12 cellular contexts compared by ENCODE assay signal in the genomic region with DNA sequence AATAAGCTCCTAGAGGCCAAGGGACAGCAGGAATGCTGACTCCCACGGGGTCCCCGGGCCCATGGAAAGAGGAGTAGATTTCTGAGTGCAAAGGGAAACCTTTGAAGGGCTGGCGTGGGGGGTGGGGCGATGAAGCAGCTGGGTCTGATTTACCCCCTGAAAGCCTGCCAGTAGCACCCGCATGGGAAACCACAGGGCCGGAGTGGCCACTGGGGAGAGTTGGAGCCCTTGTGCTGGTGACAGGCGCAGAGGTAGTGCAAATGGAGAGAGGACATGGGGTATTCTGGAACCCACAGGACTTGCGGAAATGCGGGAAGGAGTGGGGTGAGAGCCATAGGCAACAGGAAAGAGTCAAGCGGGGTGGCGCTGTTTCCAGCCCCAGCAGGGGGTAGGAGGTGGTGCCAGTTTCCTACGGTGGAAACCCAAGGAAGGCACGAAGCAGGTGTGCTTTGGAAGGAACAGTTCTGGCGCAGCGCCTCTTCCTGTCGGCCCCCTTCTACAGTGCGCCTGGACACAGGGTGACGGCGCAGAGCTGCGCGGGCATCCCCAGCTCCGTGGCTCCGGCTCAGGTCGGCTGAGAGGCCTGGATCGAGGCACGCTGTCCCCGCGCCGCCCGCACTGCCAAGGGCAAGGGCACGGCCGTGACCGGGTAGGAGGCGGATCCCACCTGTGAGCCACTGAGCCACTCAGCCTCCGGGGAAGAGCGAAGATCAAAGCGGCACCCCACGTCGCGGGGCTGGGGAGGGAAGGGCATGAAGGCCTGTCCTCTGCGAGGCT.
DNase-seq lines count a peak whose midpoint lies in the region; ATAC-seq, FAIRE-seq and TF ChIP-seq lines count a peak whose summit lies in the region.
"Had no signal": no experiment of that assay in that cellular context is flagged by ENCODE, and none has a peak within 500 bp of the region (broad histone marks: within the 10 kb centered on the region; RNA-seq: fewer than 3 reads in every experiment).

No MANE protein-coding gene starts in this region.

- no peak for FAIRE-seq in HepG2 (lab: Jason Lieb, UNC)

- WGBS in right lobe of liver (ENCODE audit: insufficient coverage, low coverage, low lambda C conversion rate, missing lambda C conversion rate): 69% methylated on average over 10 of the region's 41 CpGs
- 76% methylated on average over 41 of the region's 41 CpGs for WGBS in HepG2 (ENCODE audit: low lambda C conversion rate)
- 53% methylated on average over 22 of the region's 41 CpGs for WGBS in esophagus muscularis mucosa
- WGBS in mesendoderm (ENCODE audit: extremely low coverage, insufficient coverage, low lambda C conversion rate): no CpG with 5 or more reads among the region's 41 CpGs

- peak in 2 of 3 donors; percentile 29 to 77 for DNase-seq in right lobe of liver
- no peak for DNase-seq in HepG2 (ENCODE audit: low spot score)
- DNase-seq in esophagus muscularis mucosa (ENCODE audit: extremely low spot score): no peak
- peak; percentile 27 for DNase-seq in mesendoderm
- DNase-seq in upper lobe of right lung: peak; percentile 72
- DNase-seq in stimulated activated CD4-positive, alpha-beta T cell treated with anti-CD3 and anti-CD28 coated beads, Interleukin-4, amount 100 ng/mL, for 24 hours: no peak
- DNase-seq in activated effector memory CD4-positive, alpha-beta T cell treated with Interleukin-2 at 50 U/mL for 16 hours: no peak
- DNase-seq: activated T-cell treated with anti-CD3 and anti-CD28 coated beads, Interleukin-2, amount 50 U/mL, for 4 hours; NCI-H2171; stimulated activated naive CD4-positive, alpha-beta T cell had no signal

- TF ChIP-seq POLR2A in right lobe of liver (IDR thresholded peaks at IDR 0.05) (no peak), HepG2 (IDR thresholded peaks at IDR 0.05; ENCODE audit: insufficient read depth in 1 of 2, low read depth in 2 of 2, low read length in 2 of 2) (no peak), esophagus muscularis mucosa (IDR thresholded peaks at IDR 0.05; ENCODE audit: low read depth) (no peak)

- in situ Hi-C loops in HepG2 (cut with HindIII; ENCODE audit: extremely low pct_ligation_motif_present, low pct_unique_long_range_greater_than_20kb): no loop called here

- no peaks in the 10 kb centered on the region for H3K79me2 ChIP-seq in HepG2 (ENCODE audit: insufficient read depth, low read length)
- no peaks in the 10 kb centered on the region for H3K79me2 ChIP-seq in mesendoderm (ENCODE audit: control insufficient read depth, insufficient read depth, low read length)

- no peak overlapping the region for H2BK15ac ChIP-seq in mesendoderm (replicated peaks; ENCODE audit: low read depth)

- H4K20me1 ChIP-seq in HepG2 (ENCODE audit: insufficient read depth, low read length): no peaks in the 10 kb centered on the region

- TF ChIP-seq EP300 in HepG2 (IDR thresholded peaks at IDR 0.05; ENCODE audit: low read depth in 2 of 2, low read length in 2 of 2) (no peak), HepG2 (CRISPR knock-in tag; IDR thresholded peaks at IDR 0.05; ENCODE audit: borderline replicate concordance) (no peak), esophagus muscularis mucosa (IDR thresholded peaks at IDR 0.05) (no peak)

- BruUV-seq in HepG2 (replicated peaks; lab: Mats Ljungman, UMichigan): no TSS peak

- CTCF ChIA-PET in HepG2 (lab: Yijun Ruan, JAX; ENCODE audit: low intra/inter-chr PET ratio, low total read pairs): no interaction called here

- no peak overlapping the region for H3K4ac ChIP-seq in mesendoderm (ENCODE audit: low read depth, low read length)

- H2AK5ac ChIP-seq in mesendoderm (ENCODE audit: low read length): no peak overlapping the region

- TF ChIP-seq CTCF in right lobe of liver (IDR thresholded peaks at IDR 0.05) (no peak), HepG2 (CRISPR knock-in tag; IDR thresholded peaks at IDR 0.05) (no peak), esophagus muscularis mucosa (IDR thresholded peaks at IDR 0.05) (no peak), upper lobe of right lung (IDR thresholded peaks at IDR 0.05) (no peak)

- H4K8ac ChIP-seq in mesendoderm (ENCODE audit: low read depth, low read length): no peak overlapping the region

- H3K56ac ChIP-seq in mesendoderm (ENCODE audit: low read length): peak overlapping the region; percentile 84

- H3K27me3 ChIP-seq in right lobe of liver: no peaks in the 10 kb centered on the region
- H3K27me3 ChIP-seq in HepG2 (ENCODE audit: control insufficient read depth in 1 of 2, insufficient read depth in 2 of 2, low read length in 2 of 2): peaks cover 2 to 75% of the 10 kb centered on the region in 2 experiments; a peak in 3 of 5 replicates
- peaks cover 0 to 41% (median 9%) of the 10 kb centered on the region in 4 donors for H3K27me3 ChIP-seq in esophagus muscularis mucosa
- peaks cover 11% of the 10 kb centered on the region for H3K27me3 ChIP-seq in mesendoderm (ENCODE audit: insufficient read depth, low read length, poor library complexity)
- H3K27me3 ChIP-seq in upper lobe of right lung: peaks cover 11% of the 10 kb centered on the region

- H2BK120ac ChIP-seq in mesendoderm (ENCODE audit: low read depth, low read length): no peak overlapping the region

- H3K4me1 ChIP-seq in right lobe of liver: peaks cover 0 to 5% (median 0%) of the 10 kb centered on the region in 4 donors
- H3K4me1 ChIP-seq in HepG2 (ENCODE audit: insufficient read depth, low read length): peaks cover 10% of the 10 kb centered on the region; the same call in 1 of the 2 replicates
- H3K4me1 ChIP-seq in esophagus muscularis mucosa: peaks cover 0 to 16% (median 11%) of the 10 kb centered on the region in 4 donors
- peaks cover 2% of the 10 kb centered on the region for H3K4me1 ChIP-seq in mesendoderm (ENCODE audit: control insufficient read depth, low read depth, low read length)
- H3K4me1 ChIP-seq in upper lobe of right lung: peaks cover 6% of the 10 kb centered on the region

- no peak overlapping the region for H3K4me2 ChIP-seq in HepG2 (ENCODE audit: low read depth, low read length)
- H3K4me2 ChIP-seq in mesendoderm (ENCODE audit: low read length): peak overlapping the region; percentile 5

- H3K9ac ChIP-seq in HepG2 (ENCODE audit: insufficient read depth, low read depth, low read length) (no peak overlapping the region), mesendoderm (ENCODE audit: low read length) (peak overlapping the region; percentile 56)

- intact Hi-C loops in right lobe of liver (cut with DNase I) (no loop called here), HepG2 (cut with micrococcal nuclease; ENCODE audit: unreplicated experiment) (no loop called here), esophagus muscularis mucosa (cut with DNase I) (no loop called here), upper lobe of right lung (cut with DNase I) (no loop called here)

- peak overlapping the region; percentile 29 for H3K23ac ChIP-seq in mesendoderm (ENCODE audit: low read length)

- no peaks in the 10 kb centered on the region for H3K36me3 ChIP-seq in right lobe of liver
- no peaks in the 10 kb centered on the region for H3K36me3 ChIP-seq in HepG2 (replicated peaks in 1 of 2; ENCODE audit: control insufficient read depth in 1 of 2, insufficient read depth in 2 of 2, low read length in 2 of 2)
- no peaks in the 10 kb centered on the region for H3K36me3 ChIP-seq in esophagus muscularis mucosa
- H3K36me3 ChIP-seq in mesendoderm (ENCODE audit: control insufficient read depth, insufficient read depth, low read length): no peaks in the 10 kb centered on the region
- H3K36me3 ChIP-seq in upper lobe of right lung: no peaks in the 10 kb centered on the region

- no peaks in the 10 kb centered on the region for H3K79me1 ChIP-seq in mesendoderm (ENCODE audit: low read length)

- H2AFZ ChIP-seq in HepG2 (ENCODE audit: low read length): no peak overlapping the region

- TF ChIP-seq RAD21 in HepG2 (CRISPR knock-in tag; IDR thresholded peaks at IDR 0.05): no peak

- H3K18ac ChIP-seq in mesendoderm (ENCODE audit: low read length): peak overlapping the region; percentile 15

- no peaks in the 10 kb centered on the region for H3K9me3 ChIP-seq in right lobe of liver
- no peaks in the 10 kb centered on the region for H3K9me3 ChIP-seq in HepG2 (ENCODE audit: low read length)
- peaks cover 0 to 11% (median 0%) of the 10 kb centered on the region in 4 donors for H3K9me3 ChIP-seq in esophagus muscularis mucosa
- H3K9me3 ChIP-seq in upper lobe of right lung: no peaks in the 10 kb centered on the region

- ATAC-seq in right lobe of liver (peak; percentile 42 to 93 (median 63)), HepG2 (no peak), upper lobe of right lung (peak; percentile 65), GM19467 (IDR thresholded peaks at IDR 0.05; ENCODE audit: unreplicated experiment) (no peak)
- ATAC-seq: activated T-cell treated with anti-CD3 and anti-CD28 coated beads, Interleukin-2, amount 50 U/mL, for 4 hours had no signal

- H4K5ac ChIP-seq in mesendoderm (ENCODE audit: low read length): no peak overlapping the region

- H3K27ac ChIP-seq in right lobe of liver: no peak overlapping the region
- H3K27ac ChIP-seq in HepG2 (ENCODE audit: extremely low read length, insufficient read depth, low read length): no peak overlapping the region
- H3K27ac ChIP-seq in esophagus muscularis mucosa (replicated peaks in 1 of 4): no peak overlapping the region
- H3K27ac ChIP-seq in mesendoderm (ENCODE audit: low read depth, low read length): no peak overlapping the region
- no peak overlapping the region for H3K27ac ChIP-seq in upper lobe of right lung
- H3K27ac ChIP-seq: VCaP had no signal

- H2BK5ac ChIP-seq in mesendoderm (ENCODE audit: low read length): no peak overlapping the region

- POLR2A ChIA-PET in HepG2 (lab: Yijun Ruan, JAX): no interaction called here

- H3K4me3 ChIP-seq in right lobe of liver: peak overlapping the region in 1 of 3 donors; percentile 33
- no peak overlapping the region for H3K4me3 ChIP-seq in HepG2 (replicated peaks in 1 of 3; ENCODE audit: insufficient read depth in 1 of 3, low read depth in 2 of 3, low read length in 3 of 3)
- peak overlapping the region; percentile 4 to 38 (median 24) for H3K4me3 ChIP-seq in esophagus muscularis mucosa
- no peak overlapping the region for H3K4me3 ChIP-seq in mesendoderm (ENCODE audit: low read length)
- H3K4me3 ChIP-seq in upper lobe of right lung: no peak overlapping the region

TF ChIP-seq in HepG2, 621 proteins besides CTCF, POLR2A, EP300 and RAD21:
- TF ChIP-seq GABPA (IDR thresholded peaks at IDR 0.05; ENCODE audit: low read depth, low read length): no peak
- TF ChIP-seq GABPA (CRISPR knock-in tag; IDR thresholded peaks at IDR 0.05; ENCODE audit: low read depth): no peak

Comparison
In these comparisons a context has a peak if more than half of its experiments do, and no peak if none do; other contexts are left out.
1. ATAC-seq: peak in right lobe of liver (4 of 4) and upper lobe of right lung (single experiment); none in HepG2 (single experiment) and GM19467 (single experiment).
2. DNase-seq: peak in right lobe of liver (2 of 3), mesendoderm (single experiment) and upper lobe of right lung (single experiment); none in HepG2 (single experiment), esophagus muscularis mucosa (single experiment), stimulated activated CD4-positive, alpha-beta T cell treated with anti-CD3 and anti-CD28 coated beads, Interleukin-4, amount 100 ng/mL, for 24 hours (single experiment) and activated effector memory CD4-positive, alpha-beta T cell treated with Interleukin-2 at 50 U/mL for 16 hours (single experiment).
3. H3K4me3 ChIP-seq: peak in esophagus muscularis mucosa (4 of 4); none in HepG2 (0 of 3), mesendoderm (single experiment) and upper lobe of right lung (single experiment).